ENCODE assay signal across 10 cellular contexts in genomic region chr12:87667378-87667777, GRCh38.
A peak's percentile ranks its signal among the peaks of the same experiment; 100 is the strongest.
DNase-seq lines count a peak whose midpoint lies in the region; ATAC-seq and TF ChIP-seq lines count a peak whose summit lies in the region.
"Had no signal": no experiment of that assay in that cellular context is flagged by ENCODE, and none has a peak within 500 bp of the region (broad histone marks: within the 10 kb centered on the region; RNA-seq: fewer than 3 reads in every experiment).

No MANE protein-coding gene starts in this region.

- 47% methylated on average over 2 of the region's 2 CpGs for WGBS in right cardiac atrium
- 31% methylated on average over 2 of the region's 2 CpGs for WGBS in suprapubic skin

- H3K4me3 ChIP-seq in left ventricle myocardium inferior: no peak overlapping the region
- no peak overlapping the region for H3K4me3 ChIP-seq in right cardiac atrium (ENCODE audit: low read length)
- no peak overlapping the region for H3K4me3 ChIP-seq in RWPE2 (ENCODE audit: severe bottlenecking)
- no peak overlapping the region for H3K4me3 ChIP-seq in fibroblast of villous mesenchyme (ENCODE audit: low read depth, low read length)
- H3K4me3 ChIP-seq in suprapubic skin: no peak overlapping the region

- no peaks in the 10 kb centered on the region for H3K27me3 ChIP-seq in left ventricle myocardium inferior (ENCODE audit: low read depth)
- no peaks in the 10 kb centered on the region for H3K27me3 ChIP-seq in right cardiac atrium (ENCODE audit: control insufficient read depth, insufficient read depth)
- H3K27me3 ChIP-seq in RWPE2 (ENCODE audit: insufficient read depth, poor library complexity, severe bottlenecking): no peaks in the 10 kb centered on the region
- H3K27me3 ChIP-seq in suprapubic skin: no peaks in the 10 kb centered on the region

- H3K4me1 ChIP-seq in left ventricle myocardium inferior (no peaks in the 10 kb centered on the region), right cardiac atrium (ENCODE audit: control insufficient read depth, insufficient read depth, low read length) (no peaks in the 10 kb centered on the region), RWPE2 (ENCODE audit: insufficient read depth, poor library complexity, severe bottlenecking) (peaks cover 2% of the 10 kb centered on the region), suprapubic skin (peaks cover 1% of the 10 kb centered on the region)

- TF ChIP-seq EP300 in suprapubic skin (IDR thresholded peaks at IDR 0.05): no peak

- peaks cover 4% of the 10 kb centered on the region for H3K9me3 ChIP-seq in left ventricle myocardium inferior (replicated peaks)
- H3K9me3 ChIP-seq in right cardiac atrium (ENCODE audit: control insufficient read depth, low read length): no peaks in the 10 kb centered on the region
- no peaks in the 10 kb centered on the region for H3K9me3 ChIP-seq in RWPE2 (ENCODE audit: severe bottlenecking)
- no peaks in the 10 kb centered on the region for H3K9me3 ChIP-seq in suprapubic skin

- DNase-seq in left ventricle myocardium inferior: no peak
- no peak for DNase-seq in right cardiac atrium
- no peak for DNase-seq in RWPE2 (ENCODE audit: low spot score)
- DNase-seq in fibroblast of villous mesenchyme (ENCODE audit: low read depth): peak; percentile 23
- DNase-seq in AG08396 (ENCODE audit: low spot score): no peak
- DNase-seq in suprapubic skin (ENCODE audit: low spot score in 2 of 2): no peak
- no peak for DNase-seq in activated CD4-positive, alpha-beta T cell treated with anti-CD3 and anti-CD28 coated beads, Interleukin-2, amount 50 U/mL, for 4 hours
- DNase-seq: CD4-positive, alpha-beta T cell had no signal

- intact Hi-C loops in left ventricle myocardium inferior (cut with micrococcal nuclease): no loop called here
- intact Hi-C loops in right cardiac atrium (cut with DNase I): no loop called here

- H3K36me3 ChIP-seq in left ventricle myocardium inferior (no peaks in the 10 kb centered on the region), RWPE2 (ENCODE audit: low read depth) (no peaks in the 10 kb centered on the region), suprapubic skin (no peaks in the 10 kb centered on the region)

- TF ChIP-seq POLR2A in suprapubic skin (IDR thresholded peaks at IDR 0.05): no peak

- peak; percentile 47 for TF ChIP-seq CTCF in left ventricle myocardium inferior (IDR thresholded peaks at IDR 0.05; ENCODE audit: borderline replicate concordance)
- peak; percentile 68 for TF ChIP-seq CTCF in RWPE2 (IDR thresholded peaks at IDR 0.05; ENCODE audit: poor library complexity, severe bottlenecking)
- peak; percentile 11 for TF ChIP-seq CTCF in fibroblast of villous mesenchyme (IDR thresholded peaks at IDR 0.05; ENCODE audit: insufficient read depth, low read depth, low read length)
- TF ChIP-seq CTCF in suprapubic skin (IDR thresholded peaks at IDR 0.05): peak in 1 of 2 donors; percentile 15

- no peak overlapping the region for H3K27ac ChIP-seq in left ventricle myocardium inferior (replicated peaks)
- H3K27ac ChIP-seq in right cardiac atrium (ENCODE audit: low read length): no peak overlapping the region
- H3K27ac ChIP-seq in RWPE2 (ENCODE audit: poor library complexity, severe bottlenecking): no peak overlapping the region
- H3K27ac ChIP-seq in suprapubic skin: no peak overlapping the region

- ATAC-seq in right cardiac atrium (no peak), RWPE2 (ENCODE audit: low read depth) (peak; percentile 85), GM19035 (IDR thresholded peaks at IDR 0.05; ENCODE audit: unreplicated experiment) (no peak)
- ATAC-seq: Right ventricle myocardium inferior had no signal
